Comparison of ENCODE assay signal across 22 cellular contexts in the genomic region with DNA sequence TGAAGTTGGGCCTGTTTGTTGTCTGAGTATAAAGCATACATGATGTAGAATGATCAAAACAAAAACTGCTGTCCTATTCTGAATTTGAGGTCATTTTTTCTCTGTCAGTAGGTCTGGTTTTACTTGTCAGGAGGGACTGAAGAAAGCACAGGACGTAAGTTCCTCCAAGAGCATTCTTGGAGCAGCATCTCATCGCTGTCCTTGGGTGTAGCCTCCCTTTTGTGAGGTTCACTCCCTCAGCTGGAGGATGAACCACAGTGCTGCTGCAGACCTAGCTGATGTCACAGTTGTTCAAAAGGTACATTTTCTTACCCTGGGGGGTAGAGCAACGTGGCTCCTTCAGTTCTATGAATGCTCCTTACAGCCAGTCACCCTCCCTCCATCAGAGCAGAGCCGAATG.
"Had no signal": no experiment of that assay in that cellular context is flagged by ENCODE, and none has a peak within 500 bp of the region (broad histone marks: within the 10 kb centered on the region; RNA-seq: fewer than 3 reads in every experiment).

No MANE protein-coding gene starts in this region.

- H3K36me3 ChIP-seq: adrenal gland, breast epithelium, WERI-Rb-1 had no signal

- H3K4me1 ChIP-seq: breast epithelium had no signal

- DNase-seq: activated CD4-positive, alpha-beta T cell treated with anti-CD3 and anti-CD28 coated beads for 36 hours; activated CD8-positive, alpha-beta memory T cell treated with anti-CD3 and anti-CD28 coated beads, Interleukin-2, amount 50 U/mL, for 4 hours; activated CD8-positive, alpha-beta T cell treated with anti-CD3 and anti-CD28 coated beads for 36 hours; activated gamma-delta T cell treated with Interleukin-2 at 50 U/mL for 16 hours; activated naive CD4-positive, alpha-beta T cell treated with anti-CD3 and anti-CD28 coated beads, Interleukin-2, amount 50 U/mL, for 16 hours; activated naive CD8-positive, alpha-beta T cell treated with anti-CD3 and anti-CD28 coated beads, Interleukin-2, amount 10 ng/mL, durations not matched to agents 7 days and 5 days; activated T-cell treated with anti-CD3 and anti-CD28 coated beads, Interleukin-2, amount 50 U/mL, for 72 hours; adrenal gland; aorta; NCI-H1092 treated with DMSO at 0.1 percent for 48 hours; NCI-H1417 treated with DMSO at 0.1 percent for 48 hours; NCI-H1694; NCI-H2029; NCI-H2107; NCI-H2171 treated with DMSO at 0.1 percent for 48 hours; NCI-H226; NCI-H82; SIG-M5; T-helper 17 cell; T-helper 9 cell; WERI-Rb-1 had no signal

- H3K9me3 ChIP-seq: adrenal gland, breast epithelium had no signal

- H3K27ac ChIP-seq: adrenal gland, breast epithelium, WERI-Rb-1 had no signal

- H3K4me3 ChIP-seq: adrenal gland, breast epithelium had no signal

- ATAC-seq: activated CD4-positive, alpha-beta T cell treated with anti-CD3 and anti-CD28 coated beads for 36 hours; activated CD8-positive, alpha-beta T cell treated with anti-CD3 and anti-CD28 coated beads for 36 hours; activated T-cell treated with anti-CD3 and anti-CD28 coated beads, Interleukin-2, amount 50 U/mL, for 72 hours; T-helper 17 cell had no signal

- H3K27me3 ChIP-seq: adrenal gland, breast epithelium had no signal
